Comparison of ENCODE assay signal across 8 cellular contexts in genomic region chr9:93826209-93826608, GRCh38.
DNase-seq lines count a peak whose midpoint lies in the region; ATAC-seq and TF ChIP-seq lines count a peak whose summit lies in the region.

No MANE protein-coding gene starts in this region.

- peak; percentile 82 for TF ChIP-seq CTCF in GM12874 (IDR thresholded peaks at IDR 0.05; ENCODE audit: insufficient read depth, low read depth, low read length)
- TF ChIP-seq CTCF in foreskin fibroblast (IDR thresholded peaks at IDR 0.05; ENCODE audit: low read depth, low read length) = peak; percentile 15

- no peak for ATAC-seq in HG03378 (IDR thresholded peaks at IDR 0.05; ENCODE audit: unreplicated experiment)

- DNase-seq in activated CD8-positive, alpha-beta memory T cell treated with anti-CD3 and anti-CD28 coated beads for 48 hours (ENCODE audit: low read depth in 2 of 3, low spot score in 2 of 3) = peak in 2 of 3 experiments; percentile 19 to 33
- DNase-seq in foreskin fibroblast (no peak), NCI-H2081 treated with DMSO at 0.1 percent for 48 hours (lab: John Stamatoyannopoulos, UW) (no peak), HT-29 (ENCODE audit: low spot score) (no peak), C1 segment of cervical spinal cord (lab: John Stamatoyannopoulos, UW) (no peak)
- DNase-seq in stimulated activated CD4-positive, alpha-beta T cell treated with anti-CD3 and anti-CD28 coated beads, Interleukin-4, amount 100 ng/mL, for 4 hours = peak; percentile 32 to 55

- no peak overlapping the region for H3K4me3 ChIP-seq in foreskin fibroblast (ENCODE audit: low read depth in 1 of 2, low read length in 2 of 2)

Comparison
In these comparisons a context has a peak if more than half of its experiments do, and no peak if none do; other contexts are left out.
1. DNase-seq: peak in activated CD8-positive, alpha-beta memory T cell treated with anti-CD3 and anti-CD28 coated beads for 48 hours (2 of 3) and stimulated activated CD4-positive, alpha-beta T cell treated with anti-CD3 and anti-CD28 coated beads, Interleukin-4, amount 100 ng/mL, for 4 hours (2 of 2); none in foreskin fibroblast (0 of 2), NCI-H2081 treated with DMSO at 0.1 percent for 48 hours (single experiment), HT-29 (single experiment) and C1 segment of cervical spinal cord (0 of 14).